ENCODE assay signal across 19 cellular contexts in the genomic region with DNA sequence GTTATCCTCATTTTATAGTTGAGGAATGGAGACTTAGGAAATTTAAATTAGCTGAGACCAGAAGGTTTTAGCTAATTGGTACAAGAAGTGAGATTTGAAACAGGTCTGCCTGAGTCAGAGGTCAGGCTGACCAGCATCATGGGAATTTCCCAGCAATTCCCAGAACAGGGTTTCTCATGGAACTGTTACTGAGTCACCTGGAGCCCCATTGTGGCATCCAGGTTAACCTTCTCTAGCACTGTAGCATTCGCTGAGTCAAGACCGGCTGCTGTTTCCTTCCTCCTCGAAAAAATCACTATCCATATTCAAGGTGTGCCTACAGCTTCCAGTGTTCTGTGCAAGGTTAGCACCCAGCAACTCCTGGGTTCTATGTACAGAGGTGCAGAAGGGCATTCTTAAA.
A peak's percentile ranks its signal among the peaks of the same experiment; 100 is the strongest.
DNase-seq lines count a peak whose midpoint lies in the region; ATAC-seq, FAIRE-seq and TF ChIP-seq lines count a peak whose summit lies in the region.
"Had no signal": no experiment of that assay in that cellular context is flagged by ENCODE, and none has a peak within 500 bp of the region (broad histone marks: within the 10 kb centered on the region; RNA-seq: fewer than 3 reads in every experiment).

No MANE protein-coding gene starts in this region.

- no peak overlapping the region for H3K9ac ChIP-seq in K562 (ENCODE audit: insufficient read depth in 1 of 2, low read depth in 2 of 2, low read length in 2 of 2)

- BruUV-seq in K562 (replicated peaks; lab: Mats Ljungman, UMichigan): no TSS peak

- H3K36me3 ChIP-seq in K562 (ENCODE audit: control insufficient read depth, insufficient read depth, low read length): no peaks in the 10 kb centered on the region
- H3K36me3 ChIP-seq: prostate gland had no signal

- TF ChIP-seq EP300 in K562 (IDR thresholded peaks at IDR 0.05; ENCODE audit: low read length): no peak

- no peaks in the 10 kb centered on the region for H4K20me1 ChIP-seq in K562 (replicated peaks; ENCODE audit: control insufficient read depth, insufficient read depth, low read length)

- no peak overlapping the region for H2AFZ ChIP-seq in K562 (ENCODE audit: low read depth, low read length)

- CTCF ChIA-PET in K562 (lab: Yijun Ruan, JAX; ENCODE audit: low intra/inter-chr PET ratio): no interaction called here

- H3K9me1 ChIP-seq in K562 (ENCODE audit: control insufficient read depth, insufficient read depth, low read length): no peaks in the 10 kb centered on the region

- FAIRE-seq in K562 (lab: Jason Lieb, UNC): no peak
- FAIRE-seq: D721Med had no signal

- ATAC-seq in K562 (peak; percentile 30; the same call in 2 of the 3 replicates), HG02642 (IDR thresholded peaks at IDR 0.05; ENCODE audit: poor library complexity, unreplicated experiment) (no peak)
- ATAC-seq: naive thymus-derived CD8-positive, alpha-beta T cell; Right ventricle myocardium inferior had no signal

- DNase-seq in ELF-1 (ENCODE audit: low read depth, low spot score) (peak; percentile 22), LoVo (ENCODE audit: low spot score) (peak; percentile 5), K562 (ENCODE audit: extremely low read depth in 1 of 4, low spot score in 3 of 4) (no peak), kidney tubule cell (ENCODE audit: low spot score) (peak; percentile 94), T-helper 2 cell (no peak), NCI-H2227 (lab: John Stamatoyannopoulos, UW; ENCODE audit: unreplicated experiment) (no peak)
- no peak for DNase-seq in stimulated activated CD4-positive, alpha-beta T cell treated with anti-CD3 and anti-CD28 coated beads, Interleukin-4, amount 100 ng/mL, for 24 hours
- DNase-seq: activated CD8-positive, alpha-beta memory T cell treated with anti-CD3 and anti-CD28 coated beads, Interleukin-2, amount 50 U/mL, for 48 hours; activated naive CD4-positive, alpha-beta T cell treated with anti-CD3 and anti-CD28 coated beads, Interleukin-2, amount 50 U/mL, for 16 hours; AML-193; naive thymus-derived CD8-positive, alpha-beta T cell; NCI-H2081; NCI-H748 treated with DMSO at 0.1 percent for 48 hours; stimulated activated CD4-positive, alpha-beta T cell treated with anti-CD3 and anti-CD28 coated beads, Interleukin-12 subunit alpha, Interleukin-12 subunit beta, amount 100 ng/mL, for 4 hours had no signal

- H3K9me3 ChIP-seq in K562 (replicated peaks; ENCODE audit: control insufficient read depth, insufficient read depth, low read depth, low read length): no peaks in the 10 kb centered on the region
- H3K9me3 ChIP-seq: prostate gland had no signal

- POLR2A ChIA-PET in K562 (lab: Yijun Ruan, JAX): interaction anchor here (0.9 kb wide), 1 partner anchor 14 kb away, joined by 3 read pairs; no protein-coding TSS in a partner anchor

- no peaks in the 10 kb centered on the region for H3K27me3 ChIP-seq in K562 (ENCODE audit: control insufficient read depth in 2 of 2, insufficient read depth in 2 of 2, low read length in 2 of 2)

- no peaks in the 10 kb centered on the region for H3K79me2 ChIP-seq in K562 (ENCODE audit: control insufficient read depth, insufficient read depth, low read length)

- intact Hi-C loops in K562 (cut with micrococcal nuclease): no loop called here

- 71% methylated on average over 3 of the region's 3 CpGs for WGBS in K562 (ENCODE audit: insufficient coverage, low coverage, missing lambda C conversion rate)

- no peak for TF ChIP-seq RAD21 in K562 (CRISPR knock-in tag; conservative IDR thresholded peaks at IDR 0.05 in 1 of 2, IDR thresholded peaks at IDR 0.05 in 1 of 2)

- peaks cover 4 to 10% of the 10 kb centered on the region in 2 experiments; a peak in 3 of 5 replicates for H3K4me1 ChIP-seq in K562 (replicated peaks in 1 of 2; ENCODE audit: control insufficient read depth in 2 of 2, insufficient read depth in 2 of 2, low read length in 2 of 2)
- H3K4me1 ChIP-seq: prostate gland had no signal

- no peak overlapping the region for H3K27ac ChIP-seq in K562 (ENCODE audit: extremely low read depth, low read depth, low read length)
- H3K27ac ChIP-seq: prostate gland had no signal

- TF ChIP-seq POLR2A in K562 (conservative IDR thresholded peaks at IDR 0.05): no peak

- no peak overlapping the region for H3K4me3 ChIP-seq in K562
- H3K4me3 ChIP-seq: lung, prostate gland had no signal

- no peak for TF ChIP-seq CTCF in K562 (IDR thresholded peaks at IDR 0.05 in 2 of 3, conservative IDR thresholded peaks at IDR 0.05 in 1 of 3; ENCODE audit: insufficient read depth in 2 of 3, low read depth in 1 of 3, low read length in 3 of 3)

- in situ Hi-C loops in K562 (cut with MboI): no loop called here

- H3K4me2 ChIP-seq in K562 (ENCODE audit: insufficient read depth, low read length): no peak overlapping the region

TF ChIP-seq in K562, 482 proteins besides CTCF, POLR2A, EP300 and RAD21:
- TF ChIP-seq, protein P1, sequence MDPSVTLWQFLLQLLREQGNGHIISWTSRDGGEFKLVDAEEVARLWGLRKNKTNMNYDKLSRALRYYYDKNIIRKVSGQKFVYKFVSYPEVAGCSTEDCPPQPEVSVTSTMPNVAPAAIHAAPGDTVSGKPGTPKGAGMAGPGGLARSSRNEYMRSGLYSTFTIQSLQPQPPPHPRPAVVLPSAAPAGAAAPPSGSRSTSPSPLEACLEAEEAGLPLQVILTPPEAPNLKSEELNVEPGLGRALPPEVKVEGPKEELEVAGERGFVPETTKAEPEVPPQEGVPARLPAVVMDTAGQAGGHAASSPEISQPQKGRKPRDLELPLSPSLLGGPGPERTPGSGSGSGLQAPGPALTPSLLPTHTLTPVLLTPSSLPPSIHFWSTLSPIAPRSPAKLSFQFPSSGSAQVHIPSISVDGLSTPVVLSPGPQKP (CRISPR knock-in tag; IDR thresholded peaks at IDR 0.05): no peak
- TF ChIP-seq KHSRP (IDR thresholded peaks at IDR 0.05) (no peak), KAT8 (IDR thresholded peaks at IDR 0.05; ENCODE audit: low read depth) (no peak), FOXJ2 (tag; IDR thresholded peaks at IDR 0.05) (no peak), CCNT2 (IDR thresholded peaks at IDR 0.05; ENCODE audit: borderline replicate concordance, extremely low read depth, insufficient read length, low read depth, low read length) (no peak)
- TF ChIP-seq, protein P2, sequence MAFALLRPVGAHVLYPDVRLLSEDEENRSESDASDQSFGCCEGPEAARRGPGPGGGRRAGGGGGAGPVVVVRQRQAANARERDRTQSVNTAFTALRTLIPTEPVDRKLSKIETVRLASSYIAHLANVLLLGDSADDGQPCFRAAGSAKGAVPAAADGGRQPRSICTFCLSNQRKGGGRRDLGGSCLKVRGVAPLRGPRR (CRISPR knock-in tag; IDR thresholded peaks at IDR 0.05): no peak

Comparison
In these comparisons a context has a peak if more than half of its experiments do, and no peak if none do; other contexts are left out.
1. DNase-seq: peak in ELF-1 (single experiment), LoVo (single experiment) and kidney tubule cell (single experiment); none in K562 (0 of 4), T-helper 2 cell (0 of 5), NCI-H2227 (single experiment) and stimulated activated CD4-positive, alpha-beta T cell treated with anti-CD3 and anti-CD28 coated beads, Interleukin-4, amount 100 ng/mL, for 24 hours (single experiment).